In genomic region chr17:68235336-68235791, GRCh38 we compare ENCODE assay signal across 8 cellular contexts. TPM values are rescaled to one million over a fixed set of nuclear protein-coding genes. Genes with fewer than 3 reads are reported as not detected.
A peak's percentile ranks its signal among the peaks of the same experiment; 100 is the strongest.
DNase-seq lines count a peak whose midpoint lies in the region; FAIRE-seq and TF ChIP-seq lines count a peak whose summit lies in the region.
"Not testable (repeated sequence)": the region's sequence is repeated elsewhere in the genome, so short reads cannot be mapped to it uniquely, and the experiment has no call there.

No MANE protein-coding gene starts in this region.

- 81% methylated on average over 11 of the region's 11 CpGs for WGBS in esophagus, 2 donors

- H3K27ac Mint-ChIP-seq in CD4-positive, alpha-beta memory T cell: peak overlapping the region; percentile 80 to 92 (median 89)
- peak overlapping the region; percentile 76 for H3K27ac Mint-ChIP-seq in activated CD4-positive, alpha-beta T cell treated with anti-CD3 and anti-CD28 coated beads, Interleukin-2, amount 10 ng/mL, durations not matched to agents 24 days and 14 days

- peak overlapping the region in 4 of 8 donors; percentile 21 to 76 (median 49) for H3K4me3 Mint-ChIP-seq in CD4-positive, alpha-beta memory T cell
- not testable (repeated sequence) for H3K4me3 Mint-ChIP-seq in activated CD4-positive, alpha-beta T cell treated with anti-CD3 and anti-CD28 coated beads, Interleukin-2, amount 10 ng/mL, durations not matched to agents 24 days and 14 days

- H3K9me3 Mint-ChIP-seq in CD4-positive, alpha-beta memory T cell; activated CD4-positive, alpha-beta T cell treated with anti-CD3 and anti-CD28 coated beads, Interleukin-2, amount 10 ng/mL, durations not matched to agents 24 days and 14 days: not testable (repeated sequence)

- not testable (repeated sequence) for H3K27me3 Mint-ChIP-seq in CD4-positive, alpha-beta memory T cell; activated CD4-positive, alpha-beta T cell treated with anti-CD3 and anti-CD28 coated beads, Interleukin-2, amount 10 ng/mL, durations not matched to agents 24 days and 14 days

- H3K4me1 ChIP-seq in CD4-positive, alpha-beta memory T cell (ENCODE audit: insufficient read depth, low read length): peaks cover 50% of the 10 kb centered on the region
- peaks cover 40% of the 10 kb centered on the region for H3K4me1 ChIP-seq in MM.1S (ENCODE audit: low read length)
- not testable (repeated sequence) for H3K4me1 ChIP-seq in esophagus (ENCODE audit: control insufficient read depth in 2 of 2, insufficient read depth in 2 of 2, low read length in 1 of 2); kidney (ENCODE audit: control insufficient read depth in 1 of 2, insufficient read depth in 1 of 2, low read depth in 1 of 2, low read length in 2 of 2)

- not testable (repeated sequence) for FAIRE-seq in kidney (lab: Jason Lieb, UNC)

- H3K9me3 ChIP-seq in CD4-positive, alpha-beta memory T cell (ENCODE audit: control insufficient read depth in 1 of 2, low read length in 2 of 2); MM.1S (replicated peaks; ENCODE audit: insufficient read depth, low read length); esophagus (ENCODE audit: control insufficient read depth in 2 of 2, insufficient read depth in 1 of 2, low read depth in 1 of 2, low read length in 1 of 2); kidney (ENCODE audit: control insufficient read depth in 1 of 2, low read length in 2 of 2): not testable (repeated sequence)

- POLR2A ChIA-PET in CD4-positive, alpha-beta memory T cell (lab: Charles Lee; ENCODE audit: partially characterized antibody): not testable (repeated sequence)

- not testable (repeated sequence) for TF ChIP-seq CTCF in MM.1S (IDR thresholded peaks at IDR 0.05; ENCODE audit: low read length); kidney (IDR thresholded peaks at IDR 0.05; ENCODE audit: borderline replicate concordance, extremely low read depth, insufficient read depth)

- H3K36me3 Mint-ChIP-seq in CD4-positive, alpha-beta memory T cell; activated CD4-positive, alpha-beta T cell treated with anti-CD3 and anti-CD28 coated beads, Interleukin-2, amount 10 ng/mL, durations not matched to agents 24 days and 14 days (ENCODE audit: low read depth): not testable (repeated sequence)

- CTCF ChIA-PET in CD4-positive, alpha-beta memory T cell (lab: Charles Lee; ENCODE audit: partially characterized antibody): interaction anchor here (3.2 kb wide), 1 partner anchor 30 kb away, joined by 13 read pairs; no protein-coding TSS in a partner anchor

- H4K20me1 ChIP-seq in MM.1S (ENCODE audit: insufficient read depth, low read length): not testable (repeated sequence)

- intact Hi-C loops in CD4-positive, alpha-beta memory T cell (cut with micrococcal nuclease); activated CD4-positive, alpha-beta T cell treated with anti-CD3 and anti-CD28 coated beads, Interleukin-2, amount 10 ng/mL, durations not matched to agents 24 days and 14 days (cut with micrococcal nuclease); kidney (cut with DNase I): not testable (repeated sequence)

- not testable (repeated sequence) for H3K27me3 ChIP-seq in CD4-positive, alpha-beta memory T cell (ENCODE audit: insufficient read depth, low read length); MM.1S (replicated peaks; ENCODE audit: insufficient read depth, low read length); esophagus (ENCODE audit: control insufficient read depth in 1 of 2, insufficient read depth in 2 of 2, low read length in 2 of 2)

- peak overlapping the region; percentile 77 for H3K9ac ChIP-seq in MM.1S (ENCODE audit: low read length)
- peak overlapping the region in 1 of 2 donors; percentile 29 for H3K9ac ChIP-seq in kidney (ENCODE audit: low read length in 2 of 2)

- H3K27ac ChIP-seq in CD4-positive, alpha-beta memory T cell (ENCODE audit: low read depth, low read length): peak overlapping the region; percentile 67
- peak overlapping the region; percentile 99 for H3K27ac ChIP-seq in MM.1S (ENCODE audit: low read length)
- peak overlapping the region; percentile 40 for H3K27ac ChIP-seq in angular gyrus (ENCODE audit: low read depth, low read length)
- peak overlapping the region; percentile 21 to 63 for H3K27ac ChIP-seq in esophagus (ENCODE audit: low read depth in 2 of 2, low read length in 1 of 2)
- peak overlapping the region; percentile 81 to 83 for H3K27ac ChIP-seq in kidney (ENCODE audit: low read depth in 2 of 2, low read length in 2 of 2)
- H3K27ac ChIP-seq in substantia nigra (ENCODE audit: low read depth, low read length, poor library complexity, severe bottlenecking): peak overlapping the region; percentile 45

- not testable (repeated sequence) for H3K9me2 ChIP-seq in MM.1S (replicated peaks; ENCODE audit: insufficient read depth, low read length)

- H3K36me3 ChIP-seq in CD4-positive, alpha-beta memory T cell (ENCODE audit: insufficient read depth, low read length); MM.1S (replicated peaks; ENCODE audit: insufficient read depth, low read length); esophagus (ENCODE audit: control insufficient read depth in 2 of 2, insufficient read depth in 2 of 2, low read length in 1 of 2); kidney (ENCODE audit: control insufficient read depth in 1 of 2, insufficient read depth in 2 of 2, low read length in 2 of 2): not testable (repeated sequence)

- not testable (repeated sequence) for H3K4me3 ChIP-seq in CD4-positive, alpha-beta memory T cell (ENCODE audit: low read length in 2 of 2); esophagus (ENCODE audit: low read depth in 1 of 2, low read length in 2 of 2); kidney (ENCODE audit: low read length in 2 of 2)
- H3K4me3 ChIP-seq in MM.1S (ENCODE audit: low read length): 0 out of 2 replicates have a peak overlapping the region, but pooled peaks have one; percentile 10

- H3F3A ChIP-seq in MM.1S (ENCODE audit: insufficient read depth, low read length): peaks cover 45% of the 10 kb centered on the region

- not testable (repeated sequence) for H3K79me2 ChIP-seq in MM.1S (ENCODE audit: low read length)

- H2AFZ ChIP-seq in MM.1S (ENCODE audit: low read length): not testable (repeated sequence)

- H3K4me2 ChIP-seq in MM.1S (ENCODE audit: low read depth, low read length): peak overlapping the region; percentile 71

- not testable (repeated sequence) for DNase-seq in CD4-positive, alpha-beta memory T cell; MM.1S; activated CD4-positive, alpha-beta T cell treated with anti-CD3 and anti-CD28 coated beads, Interleukin-2, amount 10 ng/mL, durations not matched to agents 24 days and 14 days; kidney
- peak; percentile 20 for DNase-seq in occipital lobe (lab: John Stamatoyannopoulos, UW)
- DNase-seq in substantia nigra (lab: John Stamatoyannopoulos, UW): peak in 35 of 49 donors; percentile 14 to 84 (median 58)

- H3K4me1 Mint-ChIP-seq in CD4-positive, alpha-beta memory T cell: peaks cover 38 to 61% (median 49%) of the 10 kb centered on the region in 4 donors
- peaks cover 49% of the 10 kb centered on the region for H3K4me1 Mint-ChIP-seq in activated CD4-positive, alpha-beta T cell treated with anti-CD3 and anti-CD28 coated beads, Interleukin-2, amount 10 ng/mL, durations not matched to agents 24 days and 14 days

RNA-seq across cellular contexts. Expression of gene AMZ2, which starts 12.5 kb away (rescaled TPM):
- total RNA-seq in CD4-positive, alpha-beta memory T cell: 10 to 100 TPM; 66.1 to 81.2 TPM
- polyA plus RNA-seq in CD4-positive, alpha-beta memory T cell: 100 to 1,000 TPM; 114 to 161 TPM
- 75.8 and 77.5 TPM in 2 replicates for total RNA-seq in activated CD4-positive, alpha-beta T cell treated with anti-CD3 and anti-CD28 coated beads, Interleukin-2, amount 10 ng/mL, durations not matched to agents 24 days and 14 days
- polyA plus RNA-seq in esophagus: 10 to 100 TPM; 32.2 to 37.7 TPM
- total RNA-seq in kidney: 48.6 TPM
- polyA plus RNA-seq in kidney (ENCODE audit: insufficient read depth, low read depth, low replicate concordance): 90.9 TPM
- 58.2 TPM for total RNA-seq in occipital lobe

RNA-seq across cellular contexts. Expression of gene SLC16A6, which starts 55.6 kb away (rescaled TPM):
- total RNA-seq in CD4-positive, alpha-beta memory T cell: 1 to 10 TPM; 6.9 to 7.4 TPM
- 1 to 10 TPM; 1.7 to 2.0 TPM for polyA plus RNA-seq in CD4-positive, alpha-beta memory T cell
- total RNA-seq in activated CD4-positive, alpha-beta T cell treated with anti-CD3 and anti-CD28 coated beads, Interleukin-2, amount 10 ng/mL, durations not matched to agents 24 days and 14 days: 2.6 and 2.7 TPM in 2 replicates
- 1 to 10 TPM; 4.0 to 9.7 TPM for polyA plus RNA-seq in esophagus
- 3.6 TPM for total RNA-seq in kidney
- 0.82 TPM for polyA plus RNA-seq in kidney (ENCODE audit: insufficient read depth, low read depth, low replicate concordance)
- total RNA-seq in occipital lobe: 3.1 TPM

RNA-seq across cellular contexts. Expression of gene ARSG, which starts 55.9 kb away (rescaled TPM):
- total RNA-seq in CD4-positive, alpha-beta memory T cell: 10 to 100 TPM; 13.6 to 19.1 TPM
- polyA plus RNA-seq in CD4-positive, alpha-beta memory T cell: 10 to 100 TPM; 10.4 to 12.6 TPM
- total RNA-seq in activated CD4-positive, alpha-beta T cell treated with anti-CD3 and anti-CD28 coated beads, Interleukin-2, amount 10 ng/mL, durations not matched to agents 24 days and 14 days: 5.6 and 7.1 TPM in 2 replicates
- polyA plus RNA-seq in esophagus: 1 to 10 TPM; 2.8 to 3.5 TPM
- total RNA-seq in kidney: 12.6 TPM
- polyA plus RNA-seq in kidney (ENCODE audit: insufficient read depth, low read depth, low replicate concordance): 5.0 TPM
- total RNA-seq in occipital lobe: 4.4 TPM

Comparison
In these comparisons a context has a peak if more than half of its experiments do, and no peak if none do; other contexts are left out.
1. H3K27ac ChIP-seq: peak in every context shown above with its lines; median percentile 99 in MM.1S; 82 in kidney; 67 in CD4-positive, alpha-beta memory T cell; 45 in substantia nigra; 42 in esophagus; 40 in angular gyrus.